15 cellular contexts compared by ENCODE assay signal in the genomic region with DNA sequence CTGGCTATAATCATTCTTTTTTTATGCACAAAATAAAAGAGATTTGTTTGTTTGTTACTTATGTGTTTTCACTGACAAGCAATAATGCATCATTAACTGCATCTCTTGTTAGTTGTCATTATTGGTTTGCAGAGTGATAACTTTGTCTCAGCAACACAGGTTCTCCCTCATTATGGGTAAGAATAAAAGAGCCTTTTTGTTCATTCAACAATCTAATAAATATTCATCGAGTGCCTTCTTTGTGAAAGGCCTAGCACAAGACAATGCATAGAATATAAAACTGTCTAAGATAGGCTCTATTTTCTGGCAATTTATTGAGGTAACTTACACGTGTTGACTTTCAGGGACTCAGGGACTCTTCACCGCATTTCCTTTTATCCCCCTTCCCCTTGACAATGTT.
"Had no signal": no experiment of that assay in that cellular context is flagged by ENCODE, and none has a peak within 500 bp of the region (broad histone marks: within the 10 kb centered on the region; RNA-seq: fewer than 3 reads in every experiment).

No MANE protein-coding gene starts in this region.

- H3K4me1 ChIP-seq: colonic mucosa, left lung, neural progenitor cell, prostate gland had no signal

- H3K27me3 ChIP-seq: colonic mucosa, left lung, neural progenitor cell, suprapubic skin had no signal

- H3K4me3 ChIP-seq: colonic mucosa, left lung, neural progenitor cell, prostate gland, suprapubic skin had no signal

- H3K27ac ChIP-seq: colonic mucosa, left lung, neural progenitor cell, prostate gland, suprapubic skin had no signal

- H3K36me3 Mint-ChIP-seq: activated CD4-positive, alpha-beta memory T cell treated with anti-CD3 and anti-CD28 coated beads for 36 hours; activated CD8-positive, alpha-beta memory T cell treated with anti-CD3 and anti-CD28 coated beads, Interleukin-2, amount 10 ng/mL, durations not matched to agents 7 days and 5 days; activated naive CD8-positive, alpha-beta T cell; neural progenitor cell; WTC11 had no signal

- H3K4me3 Mint-ChIP-seq: activated CD4-positive, alpha-beta memory T cell treated with anti-CD3 and anti-CD28 coated beads for 36 hours; activated CD4-positive, alpha-beta T cell treated with anti-CD3 and anti-CD28 coated beads for 36 hours; activated CD8-positive, alpha-beta memory T cell treated with anti-CD3 and anti-CD28 coated beads, Interleukin-2, amount 10 ng/mL, durations not matched to agents 7 days and 5 days; activated naive CD8-positive, alpha-beta T cell; neural progenitor cell; T-helper 2 cell treated with Interferon-gamma antibody and Interleukin-4, amounts not matched to agents 5 μg/mL and 100 μg/mL, for 36 hours; WTC11 had no signal

- H3K36me3 ChIP-seq: colonic mucosa, left lung, neural progenitor cell, prostate gland, suprapubic skin had no signal

- H3K9ac ChIP-seq: neural progenitor cell had no signal

- H3K9me3 ChIP-seq: colonic mucosa, left lung, prostate gland, suprapubic skin had no signal

- H3K9me3 Mint-ChIP-seq: activated CD4-positive, alpha-beta memory T cell treated with anti-CD3 and anti-CD28 coated beads for 36 hours; T-helper 2 cell treated with Interferon-gamma antibody and Interleukin-4, amounts not matched to agents 5 μg/mL and 100 μg/mL, for 36 hours had no signal

- DNase-seq: activated CD4-positive, alpha-beta memory T cell treated with anti-CD3 and anti-CD28 coated beads for 36 hours; activated CD4-positive, alpha-beta T cell treated with anti-CD3 and anti-CD28 coated beads for 36 hours; activated CD8-positive, alpha-beta memory T cell treated with anti-CD3 and anti-CD28 coated beads, Interleukin-2, amount 10 ng/mL, durations not matched to agents 7 days and 5 days; colonic mucosa; left lung; right cardiac atrium; stimulated activated CD4-positive, alpha-beta T cell treated with anti-CD3 and anti-CD28 coated beads, Interleukin-2, amount 100 ng/mL, for 24 hours; stimulated activated naive CD8-positive, alpha-beta T cell treated with anti-CD3 and anti-CD28 coated beads, Interleukin-15, Interleukin-2, amounts not matched to agents 100 U/mL and 50 U/mL, for 24 hours; trophoblast cell had no signal

- ATAC-seq: activated CD4-positive, alpha-beta T cell treated with anti-CD3 and anti-CD28 coated beads for 36 hours; activated CD8-positive, alpha-beta memory T cell treated with anti-CD3 and anti-CD28 coated beads, Interleukin-2, amount 10 ng/mL, durations not matched to agents 7 days and 5 days; left lung; right cardiac atrium; stimulated activated naive CD8-positive, alpha-beta T cell treated with anti-CD3 and anti-CD28 coated beads, Interleukin-15, Interleukin-2, amounts not matched to agents 100 U/mL and 50 U/mL, for 24 hours; WTC11 had no signal

- H3K4me1 Mint-ChIP-seq: activated CD4-positive, alpha-beta T cell treated with anti-CD3 and anti-CD28 coated beads for 36 hours; activated CD8-positive, alpha-beta memory T cell treated with anti-CD3 and anti-CD28 coated beads, Interleukin-2, amount 10 ng/mL, durations not matched to agents 7 days and 5 days had no signal

- H3K27ac Mint-ChIP-seq: activated CD4-positive, alpha-beta memory T cell treated with anti-CD3 and anti-CD28 coated beads for 36 hours; activated CD4-positive, alpha-beta T cell treated with anti-CD3 and anti-CD28 coated beads for 36 hours; activated CD8-positive, alpha-beta memory T cell treated with anti-CD3 and anti-CD28 coated beads, Interleukin-2, amount 10 ng/mL, durations not matched to agents 7 days and 5 days; activated naive CD8-positive, alpha-beta T cell; neural progenitor cell; T-helper 2 cell treated with Interferon-gamma antibody and Interleukin-4, amounts not matched to agents 5 μg/mL and 100 μg/mL, for 36 hours; WTC11 had no signal
